3 cellular contexts compared by ENCODE assay signal in the genomic region with DNA sequence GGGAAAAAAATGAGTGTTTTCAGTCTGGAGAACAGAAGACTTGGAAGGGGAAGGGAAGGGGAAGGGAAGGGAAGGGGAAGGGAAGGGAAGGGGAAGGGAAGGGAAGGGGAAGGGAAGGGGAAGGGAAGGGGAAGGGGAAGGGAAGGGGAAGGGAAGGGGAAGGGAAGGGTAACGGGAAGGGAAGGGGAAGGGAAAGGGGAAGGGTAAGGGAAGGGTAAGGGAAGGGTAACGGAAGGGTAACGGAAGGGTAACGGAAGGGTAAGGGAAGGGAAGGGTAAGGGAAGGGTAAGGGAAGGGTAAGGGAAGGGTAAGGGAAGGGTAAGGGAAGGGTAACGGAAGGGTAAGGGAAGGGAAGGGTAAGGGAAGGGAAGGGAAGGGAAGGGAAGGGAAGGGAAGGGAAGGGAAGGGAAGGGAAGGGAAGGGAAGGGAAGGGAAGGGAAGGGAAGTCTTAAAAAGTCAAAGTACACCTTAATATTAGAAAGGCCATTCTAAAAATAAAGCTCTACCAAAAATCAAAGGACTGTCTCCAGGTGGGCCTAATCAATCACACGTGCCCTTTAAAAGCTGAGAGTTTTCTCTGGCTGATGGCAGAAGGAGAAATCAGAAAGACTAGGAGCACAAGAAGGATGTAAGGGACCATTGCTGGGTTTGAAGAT.
A peak's percentile ranks its signal among the peaks of the same experiment; 100 is the strongest.
DNase-seq lines count a peak whose midpoint lies in the region; ATAC-seq, FAIRE-seq and TF ChIP-seq lines count a peak whose summit lies in the region.
"Not testable (repeated sequence)": the region's sequence is repeated elsewhere in the genome, so short reads cannot be mapped to it uniquely, and the experiment has no call there.

No MANE protein-coding gene starts in this region.

- not testable (repeated sequence) for H3K4me3 ChIP-seq in K562; HepG2 (replicated peaks in 1 of 3; ENCODE audit: insufficient read depth in 1 of 3, low read depth in 2 of 3, low read length in 3 of 3)

- H3K27me3 ChIP-seq in K562 (ENCODE audit: control insufficient read depth in 2 of 2, insufficient read depth in 2 of 2, low read length in 2 of 2); HepG2 (ENCODE audit: control insufficient read depth in 1 of 2, insufficient read depth in 2 of 2, low read length in 2 of 2): not testable (repeated sequence)

- not testable (repeated sequence) for H3K4me1 ChIP-seq in K562 (replicated peaks in 1 of 2; ENCODE audit: control insufficient read depth in 2 of 2, insufficient read depth in 2 of 2, low read length in 2 of 2); HepG2 (ENCODE audit: insufficient read depth, low read length)

- not testable (repeated sequence) for H3K9me3 ChIP-seq in K562 (replicated peaks; ENCODE audit: control insufficient read depth, insufficient read depth, low read depth, low read length); HepG2 (ENCODE audit: low read length)

- not testable (repeated sequence) for TF ChIP-seq CTCF in K562 (IDR thresholded peaks at IDR 0.05 in 2 of 3, conservative IDR thresholded peaks at IDR 0.05 in 1 of 3; ENCODE audit: insufficient read depth in 2 of 3, low read depth in 1 of 3, low read length in 3 of 3); MCF 10A (IDR thresholded peaks at IDR 0.05; ENCODE audit: unreplicated experiment); HepG2 (CRISPR knock-in tag; IDR thresholded peaks at IDR 0.05)

- not testable (repeated sequence) for TF ChIP-seq EP300 in K562 (IDR thresholded peaks at IDR 0.05; ENCODE audit: low read length); HepG2 (IDR thresholded peaks at IDR 0.05; ENCODE audit: low read depth in 2 of 2, low read length in 2 of 2); HepG2 (CRISPR knock-in tag; IDR thresholded peaks at IDR 0.05; ENCODE audit: borderline replicate concordance)

- H3K4me3 Mint-ChIP-seq in MCF 10A (ENCODE audit: unreplicated experiment), result not testable (repeated sequence)

- POLR2A ChIA-PET in K562 (lab: Yijun Ruan, JAX); HepG2 (lab: Yijun Ruan, JAX): not testable (repeated sequence)
- POLR2A ChIA-PET in MCF 10A (lab: Yijun Ruan, JAX), result interaction anchor here (0.7 kb wide), 1 partner anchor 166 kb away, joined by 3 read pairs; no protein-coding TSS in a partner anchor

- not testable (repeated sequence) for H3K9me1 ChIP-seq in K562 (ENCODE audit: control insufficient read depth, insufficient read depth, low read length)

- ATAC-seq in K562, HepG2: not testable (repeated sequence)

- H3K4me2 ChIP-seq in K562 (ENCODE audit: insufficient read depth, low read length); HepG2 (ENCODE audit: low read depth, low read length): not testable (repeated sequence)

- CTCF ChIA-PET in K562 (lab: Yijun Ruan, JAX; ENCODE audit: low intra/inter-chr PET ratio); MCF 10A (lab: Yijun Ruan, JAX); HepG2 (lab: Yijun Ruan, JAX; ENCODE audit: low intra/inter-chr PET ratio, low total read pairs): not testable (repeated sequence)

- not testable (repeated sequence) for H4K20me1 ChIP-seq in K562 (replicated peaks; ENCODE audit: control insufficient read depth, insufficient read depth, low read length); HepG2 (ENCODE audit: insufficient read depth, low read length)

- intact Hi-C loops in K562 (cut with micrococcal nuclease); MCF 10A (cut with micrococcal nuclease); HepG2 (cut with micrococcal nuclease; ENCODE audit: unreplicated experiment): not testable (repeated sequence)

- DNase-seq in K562 (ENCODE audit: extremely low read depth in 1 of 4, low spot score in 3 of 4); MCF 10A (ENCODE audit: unreplicated experiment); HepG2 (ENCODE audit: low spot score): not testable (repeated sequence)

- H3K9me3 Mint-ChIP-seq in MCF 10A (ENCODE audit: unreplicated experiment), result not testable (repeated sequence)

- H3K79me2 ChIP-seq in K562 (ENCODE audit: control insufficient read depth, insufficient read depth, low read length); HepG2 (ENCODE audit: insufficient read depth, low read length): not testable (repeated sequence)

- H3K27ac Mint-ChIP-seq in MCF 10A (ENCODE audit: low read depth, unreplicated experiment), result peak overlapping the region; percentile 70

- not testable (repeated sequence) for H3K27me3 Mint-ChIP-seq in MCF 10A (ENCODE audit: insufficient read depth, unreplicated experiment)

- not testable (repeated sequence) for H3K9ac ChIP-seq in K562 (ENCODE audit: insufficient read depth in 1 of 2, low read depth in 2 of 2, low read length in 2 of 2); HepG2 (ENCODE audit: insufficient read depth, low read depth, low read length)

- not testable (repeated sequence) for FAIRE-seq in K562 (lab: Jason Lieb, UNC); HepG2 (lab: Jason Lieb, UNC)

- H3K4me1 Mint-ChIP-seq in MCF 10A (ENCODE audit: insufficient read depth, unreplicated experiment), result not testable (repeated sequence)

- not testable (repeated sequence) for BruUV-seq in K562 (replicated peaks; lab: Mats Ljungman, UMichigan); MCF 10A (replicated peaks; lab: Mats Ljungman, UMichigan); HepG2 (replicated peaks; lab: Mats Ljungman, UMichigan)

- H2AFZ ChIP-seq in K562 (ENCODE audit: low read depth, low read length); HepG2 (ENCODE audit: low read length): not testable (repeated sequence)

- 13% methylated on average over 1 of the region's 6 CpGs for WGBS in K562 (ENCODE audit: insufficient coverage, low coverage, missing lambda C conversion rate)
- 96% methylated on average over 5 of the region's 6 CpGs for WGBS in HepG2 (ENCODE audit: low lambda C conversion rate)

- not testable (repeated sequence) for TF ChIP-seq RAD21 in K562 (CRISPR knock-in tag; conservative IDR thresholded peaks at IDR 0.05 in 1 of 2, IDR thresholded peaks at IDR 0.05 in 1 of 2); HepG2 (CRISPR knock-in tag; IDR thresholded peaks at IDR 0.05)

- H3K36me3 Mint-ChIP-seq in MCF 10A (ENCODE audit: insufficient read depth, unreplicated experiment), result not testable (repeated sequence)

- TF ChIP-seq POLR2A in K562 (conservative IDR thresholded peaks at IDR 0.05); HepG2 (IDR thresholded peaks at IDR 0.05; ENCODE audit: insufficient read depth in 1 of 2, low read depth in 2 of 2, low read length in 2 of 2): not testable (repeated sequence)

- not testable (repeated sequence) for H3K36me3 ChIP-seq in K562 (ENCODE audit: control insufficient read depth, insufficient read depth, low read length)
- peaks cover 5 to 36% of the 10 kb centered on the region in 2 experiments for H3K36me3 ChIP-seq in HepG2 (replicated peaks in 1 of 2; ENCODE audit: control insufficient read depth in 1 of 2, insufficient read depth in 2 of 2, low read length in 2 of 2)

- in situ Hi-C loops in K562 (cut with MboI); HepG2 (cut with HindIII; ENCODE audit: extremely low pct_ligation_motif_present, low pct_unique_long_range_greater_than_20kb): not testable (repeated sequence)

- H3K27ac ChIP-seq in K562 (ENCODE audit: extremely low read depth, low read depth, low read length); HepG2 (ENCODE audit: extremely low read length, insufficient read depth, low read length): not testable (repeated sequence)

TF ChIP-seq in K562, 482 proteins besides CTCF, POLR2A, EP300 and RAD21:
- TF ChIP-seq PCBP2 (IDR thresholded peaks at IDR 0.05; ENCODE audit: low read depth, low read length, poor library complexity, severe bottlenecking) (peak; percentile 83), HNRNPK (IDR thresholded peaks at IDR 0.05; ENCODE audit: low read depth, low read length, poor library complexity, severe bottlenecking) (peak; percentile 47), PCBP1 (IDR thresholded peaks at IDR 0.05; ENCODE audit: low read depth, low read length, poor library complexity, severe bottlenecking) (peak; percentile 77)

TF ChIP-seq in HepG2, 621 proteins besides CTCF, POLR2A, EP300 and RAD21:
- TF ChIP-seq HNRNPK (IDR thresholded peaks at IDR 0.05; ENCODE audit: low read depth, low read length, poor library complexity, severe bottlenecking), result peak; percentile 100
- TF ChIP-seq PCBP1 (IDR thresholded peaks at IDR 0.05; ENCODE audit: borderline replicate concordance, low read depth, low read length), result peak; percentile 97
- TF ChIP-seq PCBP2 (optimal IDR thresholded peaks at IDR 0.05; ENCODE audit: low read depth, low read length, poor library complexity, severe bottlenecking), result peak; percentile 86
